Comparison of ENCODE assay signal across 1 cellular context in the genomic region with DNA sequence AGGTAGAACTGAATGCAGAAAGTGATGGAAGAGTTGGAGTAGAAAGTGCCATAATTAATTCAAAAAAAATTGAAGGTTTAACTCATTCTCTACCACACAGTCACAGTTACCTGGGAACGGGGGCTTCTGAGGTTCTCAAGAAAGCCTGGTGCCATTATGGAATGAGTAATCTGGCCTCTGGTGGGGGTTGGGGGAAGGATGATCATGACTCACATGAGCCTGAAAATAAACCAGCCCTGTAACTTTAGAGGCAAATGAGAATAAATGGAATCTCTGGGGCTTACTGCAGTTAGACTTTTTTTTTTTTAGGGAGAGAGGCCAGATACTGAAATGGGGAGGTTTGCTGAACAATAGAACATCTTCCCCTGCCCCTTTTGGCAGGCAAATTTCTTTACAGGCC.
TF ChIP-seq lines count a peak whose summit lies in the region.

No MANE protein-coding gene starts in this region.

TF ChIP-seq in SK-N-SH, 30 proteins besides CTCF, POLR2A, EP300 and RAD21 (continued from another document):
- TF ChIP-seq, protein P1, sequence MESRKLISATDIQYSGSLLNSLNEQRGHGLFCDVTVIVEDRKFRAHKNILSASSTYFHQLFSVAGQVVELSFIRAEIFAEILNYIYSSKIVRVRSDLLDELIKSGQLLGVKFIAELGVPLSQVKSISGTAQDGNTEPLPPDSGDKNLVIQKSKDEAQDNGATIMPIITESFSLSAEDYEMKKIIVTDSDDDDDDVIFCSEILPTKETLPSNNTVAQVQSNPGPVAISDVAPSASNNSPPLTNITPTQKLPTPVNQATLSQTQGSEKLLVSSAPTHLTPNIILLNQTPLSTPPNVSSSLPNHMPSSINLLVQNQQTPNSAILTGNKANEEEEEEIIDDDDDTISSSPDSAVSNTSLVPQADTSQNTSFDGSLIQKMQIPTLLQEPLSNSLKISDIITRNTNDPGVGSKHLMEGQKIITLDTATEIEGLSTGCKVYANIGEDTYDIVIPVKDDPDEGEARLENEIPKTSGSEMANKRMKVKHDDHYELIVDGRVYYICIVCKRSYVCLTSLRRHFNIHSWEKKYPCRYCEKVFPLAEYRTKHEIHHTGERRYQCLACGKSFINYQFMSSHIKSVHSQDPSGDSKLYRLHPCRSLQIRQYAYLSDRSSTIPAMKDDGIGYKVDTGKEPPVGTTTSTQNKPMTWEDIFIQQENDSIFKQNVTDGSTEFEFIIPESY (IDR thresholded peaks at IDR 0.05; ENCODE audit: borderline replicate concordance, low read depth) = no peak
- TF ChIP-seq FOXJ3 (CRISPR knock-in tag; IDR thresholded peaks at IDR 0.05) = no peak
